In genomic region chr6:132714160-132714559, GRCh38 we compare ENCODE assay signal across 28 cellular contexts. TPM values are rescaled to one million over a fixed set of nuclear protein-coding genes. Genes with fewer than 3 reads are reported as not detected.
"Had no signal": no experiment of that assay in that cellular context is flagged by ENCODE, and none has a peak within 500 bp of the region (broad histone marks: within the 10 kb centered on the region; RNA-seq: fewer than 3 reads in every experiment).

No MANE protein-coding gene starts in this region.

- DNase-seq: activated CD4-positive, alpha-beta T cell treated with anti-CD3 and anti-CD28 coated beads for 1 hour; activated CD4-positive, alpha-beta T cell treated with anti-CD3 and anti-CD28 coated beads, Interleukin-2, amount 50 U/mL, for 4 hours; activated effector memory CD4-positive, alpha-beta T cell treated with anti-CD3 and anti-CD28 coated beads, Interleukin-2, amount 50 U/mL, for 16 hours; activated naive CD4-positive, alpha-beta T cell treated with anti-CD3 and anti-CD28 coated beads, Interleukin-2, amount 50 U/mL, for 16 hours; activated T-cell treated with anti-CD3 and anti-CD28 coated beads, Interleukin-2, amount 50 U/mL, for 72 hours; brain microvascular endothelial cell; cerebellar nuclear complex; cortex of kidney; effector CD8-positive, alpha-beta T cell; heart right ventricle; immature natural killer cell; naive thymus-derived CD8-positive, alpha-beta T cell; nucleus accumbens; posterior cingulate gyrus; stimulated activated CD4-positive, alpha-beta T cell treated with anti-CD3 and anti-CD28 coated beads, Interleukin-15, amount 100 ng/mL, for 24 hours; stimulated activated CD4-positive, alpha-beta T cell treated with anti-CD3 and anti-CD28 coated beads, Interleukin-2, amount 100 ng/mL, for 48 hours; SW 1271; T-helper 2 cell had no signal

- H3K4me1 Mint-ChIP-seq: immature natural killer cell had no signal

- H3K36me3 ChIP-seq: brain microvascular endothelial cell, gastroesophageal sphincter, heart right ventricle, thoracic aorta had no signal

- H3K27me3 ChIP-seq: brain microvascular endothelial cell, gastroesophageal sphincter had no signal

- H3K4me3 Mint-ChIP-seq: activated T-cell treated with anti-CD3 and anti-CD28 coated beads, Interleukin-2, amount 50 U/mL, for 72 hours; immature natural killer cell; naive thymus-derived CD8-positive, alpha-beta T cell had no signal

- H3K9me3 Mint-ChIP-seq: activated T-cell treated with anti-CD3 and anti-CD28 coated beads, Interleukin-2, amount 50 U/mL, for 72 hours; immature natural killer cell; naive thymus-derived CD8-positive, alpha-beta T cell had no signal

- H3K9me3 ChIP-seq: gastroesophageal sphincter, thoracic aorta had no signal

- H3K4me3 ChIP-seq: gastroesophageal sphincter, skin epidermis, thoracic aorta had no signal

- H3K27ac Mint-ChIP-seq: activated T-cell treated with anti-CD3 and anti-CD28 coated beads, Interleukin-2, amount 50 U/mL, for 72 hours; immature natural killer cell; naive thymus-derived CD8-positive, alpha-beta T cell had no signal

- H3K27ac ChIP-seq: brain microvascular endothelial cell, gastroesophageal sphincter, thoracic aorta, VCaP had no signal

- H3K36me3 Mint-ChIP-seq: immature natural killer cell; naive thymus-derived CD8-positive, alpha-beta T cell had no signal

- ATAC-seq: activated T-cell treated with anti-CD3 and anti-CD28 coated beads, Interleukin-2, amount 50 U/mL, for 72 hours; naive thymus-derived CD8-positive, alpha-beta T cell had no signal

RNA-seq across cellular contexts. Expression of gene VNN1, which starts 0.3 kb away (rescaled TPM):
- total RNA-seq: activated CD8-positive, alpha-beta memory T cell treated with anti-CD3 and anti-CD28 coated beads for 36 hours; activated T-cell treated with anti-CD3 and anti-CD28 coated beads, Interleukin-2, amount 50 U/mL, for 72 hours; naive thymus-derived CD8-positive, alpha-beta T cell had no signal
- polyA plus RNA-seq: naive thymus-derived CD8-positive, alpha-beta T cell had no signal

RNA-seq across cellular contexts. Expression of gene TAAR1, which starts 55.2 kb away (rescaled TPM):
- total RNA-seq: activated CD8-positive, alpha-beta memory T cell treated with anti-CD3 and anti-CD28 coated beads for 36 hours; activated T-cell treated with anti-CD3 and anti-CD28 coated beads, Interleukin-2, amount 50 U/mL, for 72 hours; aorta; esophagus mucosa; gastroesophageal sphincter; heart right ventricle; mononuclear cell; naive thymus-derived CD8-positive, alpha-beta T cell; renal cortical epithelial cell; thoracic aorta; urinary bladder had no signal
- polyA plus RNA-seq: aorta; heart right ventricle; immature natural killer cell; naive thymus-derived CD8-positive, alpha-beta T cell; urinary bladder had no signal
